In the genomic region with DNA sequence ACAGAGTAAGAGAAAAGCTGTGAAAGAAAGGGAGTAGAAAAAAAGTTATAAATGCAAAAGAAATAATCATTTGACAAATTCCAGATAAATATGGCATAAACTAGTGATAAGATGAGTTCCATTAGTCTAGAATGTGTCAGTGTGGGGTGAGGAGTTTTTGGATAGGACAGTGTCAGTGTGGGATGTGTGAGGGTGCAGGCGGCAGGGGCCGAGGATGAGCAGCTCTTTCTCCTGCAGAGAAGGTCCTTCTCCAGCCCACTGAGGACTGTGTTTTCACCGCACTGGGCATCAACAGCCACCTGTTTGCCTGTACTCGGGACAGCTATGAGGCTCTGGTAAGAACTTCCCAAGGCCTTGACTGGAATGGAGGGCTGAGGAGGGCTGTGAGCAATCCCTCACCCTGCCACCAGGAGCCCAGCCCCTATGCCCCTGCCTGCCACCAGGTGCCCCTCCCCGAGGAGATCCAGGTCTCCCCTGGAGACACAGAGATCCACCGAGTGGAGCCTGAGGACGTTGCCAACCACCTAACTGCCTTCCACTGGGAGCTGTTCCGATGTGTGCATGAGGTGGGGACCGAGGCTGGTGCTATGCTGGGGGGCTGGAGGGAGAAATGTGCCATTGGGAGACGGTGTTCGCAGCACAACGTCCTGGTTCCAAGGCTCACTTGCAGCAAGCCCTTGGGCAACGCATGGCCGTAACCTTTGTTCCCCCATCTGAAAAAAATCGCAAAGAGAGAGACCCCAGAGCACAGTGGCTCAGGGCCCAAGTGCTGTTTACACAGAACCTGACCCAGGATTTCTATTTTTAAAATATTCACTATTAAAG, we compare ENCODE assay signal across 2 cellular contexts.
TF ChIP-seq lines count a peak whose summit lies in the region.

No MANE protein-coding gene starts in this region.

TF ChIP-seq in GM23338, 12 proteins besides CTCF, POLR2A, EP300 and RAD21:
- TF ChIP-seq POLR2AphosphoS5 (IDR thresholded peaks at IDR 0.05; ENCODE audit: low read depth) (peak; percentile 49; the same call in 1 of the 2 replicates), STAT1 (IDR thresholded peaks at IDR 0.05; ENCODE audit: unreplicated experiment) (no peak)
TF ChIP-seq in GM23338: peak in this region for 1.

TF ChIP-seq in H1, 55 proteins besides CTCF, POLR2A, EP300 and RAD21:
- TF ChIP-seq TEAD4 (IDR thresholded peaks at IDR 0.05; ENCODE audit: low read depth, low read length) = no peak
- no peak for TF ChIP-seq SUZ12 (IDR thresholded peaks at IDR 0.05; ENCODE audit: low read length)
- TF ChIP-seq RXRA (IDR thresholded peaks at IDR 0.05; ENCODE audit: insufficient read depth, low read depth, low read length) = no peak
- no peak for TF ChIP-seq TCF12 (IDR thresholded peaks at IDR 0.05; ENCODE audit: low read depth, low read length)
- no peak for TF ChIP-seq RFX5 (IDR thresholded peaks at IDR 0.05; ENCODE audit: borderline replicate concordance, low read depth, low read length)
- TF ChIP-seq GTF2F1 (IDR thresholded peaks at IDR 0.05; ENCODE audit: borderline replicate concordance, low read depth, low read length) = 0 out of 2 replicates have a peak, but pooled peaks have one; percentile 46
- peak; percentile 79 for TF ChIP-seq POLR2AphosphoS5 (IDR thresholded peaks at IDR 0.05; ENCODE audit: low read depth, low read length)
- TF ChIP-seq CBX5 (IDR thresholded peaks at IDR 0.05; ENCODE audit: low read depth, low read length) = no peak
- TF ChIP-seq ASH2L (IDR thresholded peaks at IDR 0.05; ENCODE audit: low read length) = peak; percentile 16
- TF ChIP-seq KDM5A (IDR thresholded peaks at IDR 0.05; ENCODE audit: low read length) = no peak
- peak; percentile 9 for TF ChIP-seq CTBP2 (IDR thresholded peaks at IDR 0.05; ENCODE audit: borderline replicate concordance, insufficient read depth, insufficient read length, low read length)
TF ChIP-seq in H1: peak in this region for 4.
